Comparison of ENCODE assay signal across 2 cellular contexts in genomic region chr12:25272937-25273526, GRCh38.
TF ChIP-seq lines count a peak whose summit lies in the region.

No MANE protein-coding gene starts in this region.

TF ChIP-seq in A549, 52 proteins besides CTCF, POLR2A, EP300 and RAD21:
- TF ChIP-seq PHF8 (IDR thresholded peaks at IDR 0.05; ENCODE audit: borderline replicate concordance, low read depth) (no peak), KDM5A (IDR thresholded peaks at IDR 0.05) (no peak), TFCP2L1 (CRISPR knock-in tag; IDR thresholded peaks at IDR 0.05) (no peak), FOSL2 (IDR thresholded peaks at IDR 0.05) (no peak), FOSL2 (CRISPR knock-in tag; IDR thresholded peaks at IDR 0.05) (no peak), HDAC2 (IDR thresholded peaks at IDR 0.05) (0 out of 2 replicates have a peak, but pooled peaks have one; percentile 41), HEYL (CRISPR knock-in tag; IDR thresholded peaks at IDR 0.05) (no peak), RFX5 (IDR thresholded peaks at IDR 0.05) (no peak), CBX2 (IDR thresholded peaks at IDR 0.05; ENCODE audit: borderline replicate concordance, low read depth) (no peak)

TF ChIP-seq in IMR-90, 13 proteins besides CTCF, POLR2A, EP300 and RAD21:
- TF ChIP-seq BHLHE40 (IDR thresholded peaks at IDR 0.05; ENCODE audit: low read depth, low read length) (no peak), NFE2L2 (IDR thresholded peaks at IDR 0.05; ENCODE audit: low read depth, low read length) (no peak), CEBPB (IDR thresholded peaks at IDR 0.05; ENCODE audit: low read depth, low read length) (no peak), MAZ (IDR thresholded peaks at IDR 0.05; ENCODE audit: borderline replicate concordance, low read depth, low read length) (no peak), RCOR1 (IDR thresholded peaks at IDR 0.05; ENCODE audit: insufficient replicate concordance, low read length) (no peak), CHD1 (IDR thresholded peaks at IDR 0.05; ENCODE audit: low read depth, low read length) (no peak), ELK1 (IDR thresholded peaks at IDR 0.05; ENCODE audit: borderline replicate concordance, low read depth, low read length) (no peak), RFX5 (IDR thresholded peaks at IDR 0.05; ENCODE audit: low read depth, low read length) (no peak), SMC3 (IDR thresholded peaks at IDR 0.05; ENCODE audit: low read depth, low read length) (no peak), MXI1 (IDR thresholded peaks at IDR 0.05; ENCODE audit: borderline replicate concordance, low read depth, low read length) (no peak), MAFK (IDR thresholded peaks at IDR 0.05; ENCODE audit: low read depth, low read length) (no peak), FOS (IDR thresholded peaks at IDR 0.05; ENCODE audit: low read depth, low read length) (no peak)
- TF ChIP-seq, protein P1, sequence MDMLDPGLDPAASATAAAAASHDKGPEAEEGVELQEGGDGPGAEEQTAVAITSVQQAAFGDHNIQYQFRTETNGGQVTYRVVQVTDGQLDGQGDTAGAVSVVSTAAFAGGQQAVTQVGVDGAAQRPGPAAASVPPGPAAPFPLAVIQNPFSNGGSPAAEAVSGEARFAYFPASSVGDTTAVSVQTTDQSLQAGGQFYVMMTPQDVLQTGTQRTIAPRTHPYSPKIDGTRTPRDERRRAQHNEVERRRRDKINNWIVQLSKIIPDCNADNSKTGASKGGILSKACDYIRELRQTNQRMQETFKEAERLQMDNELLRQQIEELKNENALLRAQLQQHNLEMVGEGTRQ (IDR thresholded peaks at IDR 0.05; ENCODE audit: low read depth, low read length) = no peak
